Comparison of ENCODE assay signal across 13 cellular contexts in genomic region chr4:174383783-174384182, GRCh38.
DNase-seq lines count a peak whose midpoint lies in the region; ATAC-seq, FAIRE-seq and TF ChIP-seq lines count a peak whose summit lies in the region.
"Had no signal": no experiment of that assay in that cellular context is flagged by ENCODE, and none has a peak within 500 bp of the region (broad histone marks: within the 10 kb centered on the region; RNA-seq: fewer than 3 reads in every experiment).

No MANE protein-coding gene starts in this region.

- DNase-seq in H1 (ENCODE audit: low read depth in 1 of 2, low spot score in 2 of 2) (no peak), mesothelial cell of epicardium (ENCODE audit: low spot score in 2 of 2, unreplicated experiment in 2 of 2) (no peak), NCI-H2227 (lab: John Stamatoyannopoulos, UW; ENCODE audit: unreplicated experiment) (no peak), germinal center (ENCODE audit: low spot score) (no peak)
- no peak for DNase-seq in stimulated activated naive CD8-positive, alpha-beta T cell treated with anti-CD3 and anti-CD28 coated beads, Interleukin-15, amount 100 ng/mL, for 72 hours
- DNase-seq: CD8-positive, alpha-beta memory T cell had no signal

- no peaks in the 10 kb centered on the region for H3K23me2 ChIP-seq in H1 (ENCODE audit: low read depth, low read length)

- no peak for ATAC-seq in stimulated activated naive CD8-positive, alpha-beta T cell treated with anti-CD3 and anti-CD28 coated beads, Interleukin-15, amount 100 ng/mL, for 72 hours
- ATAC-seq: GM12878, HCT116 had no signal

- H3K4me3 ChIP-seq in HUES48 (ENCODE audit: low read depth, low read length) (no peak overlapping the region), H1 (ENCODE audit: extremely low read depth in 1 of 4, insufficient read depth in 2 of 4, low read depth in 3 of 4, low read length in 4 of 4) (no peak overlapping the region)
- H3K4me3 ChIP-seq: BLaER1, GM12878 had no signal

- CTCF ChIA-PET in H1 (lab: Charles Lee; ENCODE audit: partially characterized antibody): no interaction called here

- H2BK5ac ChIP-seq in H1 (ENCODE audit: low read depth, low read length): no peak overlapping the region

- H3K9me3 Mint-ChIP-seq in mesothelial cell of epicardium: no peaks in the 10 kb centered on the region
- no peaks in the 10 kb centered on the region for H3K9me3 Mint-ChIP-seq in stimulated activated naive CD8-positive, alpha-beta T cell treated with anti-CD3 and anti-CD28 coated beads, Interleukin-15, amount 100 ng/mL, for 72 hours
- H3K9me3 Mint-ChIP-seq: CD8-positive, alpha-beta memory T cell had no signal

- no peaks in the 10 kb centered on the region for H4K20me1 ChIP-seq in H1 (replicated peaks in 1 of 2; ENCODE audit: control insufficient read depth in 1 of 2, insufficient read depth in 2 of 2, low read length in 2 of 2)
- H4K20me1 ChIP-seq: BLaER1 had no signal

- no peak overlapping the region for H4K91ac ChIP-seq in H1 (replicated peaks; ENCODE audit: insufficient read length, low read length)

- no peak overlapping the region for H3K56ac ChIP-seq in H1 (replicated peaks; ENCODE audit: insufficient read length, low read depth, low read length)

- WGBS in H1 (ENCODE audit: extremely low coverage in 1 of 2, insufficient coverage in 1 of 2, insufficient read length in 1 of 2, insufficient replicate concordance in 2 of 2, low coverage in 1 of 2, low lambda C conversion rate in 2 of 2, missing lambda C conversion rate in 1 of 2), 2 experiments: 87% methylated on average over 3 of the region's 6 CpGs; no CpG with 5 or more reads in 1 of the 2 experiments

- H3K18ac ChIP-seq in H1 (ENCODE audit: extremely low read depth, low read length): no peak overlapping the region

- H2BK120ac ChIP-seq in H1 (replicated peaks; ENCODE audit: low read depth, low read length): peak overlapping the region; percentile 72

- H3K4me1 Mint-ChIP-seq in mesothelial cell of epicardium: peaks cover 38% of the 10 kb centered on the region
- no peaks in the 10 kb centered on the region for H3K4me1 Mint-ChIP-seq in stimulated activated naive CD8-positive, alpha-beta T cell treated with anti-CD3 and anti-CD28 coated beads, Interleukin-15, amount 100 ng/mL, for 72 hours
- H3K4me1 Mint-ChIP-seq: CD8-positive, alpha-beta memory T cell; IgD-negative memory B cell had no signal

- no peak for TF ChIP-seq RAD21 in H1 (IDR thresholded peaks at IDR 0.05 in 1 of 2, conservative IDR thresholded peaks at IDR 0.05 in 1 of 2; ENCODE audit: low read depth in 2 of 2, low read length in 2 of 2)

- H2AFZ ChIP-seq in H1 (ENCODE audit: low read length): no peak overlapping the region

- no peak for TF ChIP-seq EP300 in H1 (IDR thresholded peaks at IDR 0.05; ENCODE audit: borderline replicate concordance in 1 of 2, low read depth in 2 of 2, low read length in 2 of 2)

- peak overlapping the region; percentile 39 for H3K27ac Mint-ChIP-seq in mesothelial cell of epicardium
- no peak overlapping the region for H3K27ac Mint-ChIP-seq in stimulated activated naive CD8-positive, alpha-beta T cell treated with anti-CD3 and anti-CD28 coated beads, Interleukin-15, amount 100 ng/mL, for 72 hours
- H3K27ac Mint-ChIP-seq: CD8-positive, alpha-beta memory T cell; IgD-negative memory B cell had no signal

- H3K14ac ChIP-seq in H1 (ENCODE audit: insufficient read length): no peak overlapping the region

- H3K27ac ChIP-seq in HUES48 (ENCODE audit: low read depth, low read length): peak overlapping the region; percentile 42
- no peak overlapping the region for H3K27ac ChIP-seq in H1 (ENCODE audit: low read depth, low read length)
- H3K27ac ChIP-seq: BLaER1 had no signal

- H3K36me3 ChIP-seq in HUES48 (ENCODE audit: control insufficient read depth, insufficient read depth, low read length): no peaks in the 10 kb centered on the region
- H3K36me3 ChIP-seq in H1 (ENCODE audit: control insufficient read depth in 2 of 4, insufficient read depth in 4 of 4, low read length in 3 of 4): no peaks in the 10 kb centered on the region
- H3K36me3 ChIP-seq: BLaER1 had no signal

- H3K4ac ChIP-seq in H1 (replicated peaks; ENCODE audit: insufficient read length, low read depth, low read length): no peak overlapping the region

- no peak overlapping the region for H2BK12ac ChIP-seq in H1 (ENCODE audit: low read depth, low read length)

- H3K27me3 Mint-ChIP-seq in mesothelial cell of epicardium (ENCODE audit: low read depth): no peaks in the 10 kb centered on the region
- H3K27me3 Mint-ChIP-seq in stimulated activated naive CD8-positive, alpha-beta T cell treated with anti-CD3 and anti-CD28 coated beads, Interleukin-15, amount 100 ng/mL, for 72 hours: no peaks in the 10 kb centered on the region
- H3K27me3 Mint-ChIP-seq: IgD-negative memory B cell had no signal

- no peak overlapping the region for H2AK5ac ChIP-seq in H1 (ENCODE audit: low read depth, low read length)

- H3K9ac ChIP-seq in HUES48 (ENCODE audit: low read depth, low read length) (no peak overlapping the region), H1 (replicated peaks in 1 of 4; ENCODE audit: extremely low read depth in 1 of 4, low read depth in 3 of 4, low read length in 3 of 4) (no peak overlapping the region)
- H3K9ac ChIP-seq: BLaER1 had no signal

- H3K4me2 ChIP-seq in H1 (ENCODE audit: insufficient read depth in 1 of 2, low read depth in 2 of 2, low read length in 2 of 2): no peak overlapping the region
- H3K4me2 ChIP-seq: BLaER1 had no signal

- FAIRE-seq in H1 (lab: Jason Lieb, UNC): no peak
- FAIRE-seq: GM12878, GM18507, H54 had no signal

- H3K9me3 ChIP-seq in HUES48 (ENCODE audit: control insufficient read depth, insufficient read depth, low read length): no peaks in the 10 kb centered on the region
- no peaks in the 10 kb centered on the region; a peak in 1 of 4 replicates for H3K9me3 ChIP-seq in H1 (ENCODE audit: insufficient read depth in 2 of 2, low read depth in 1 of 2, low read length in 1 of 2)
- H3K9me3 ChIP-seq: BLaER1 had no signal

- no peaks in the 10 kb centered on the region for H3K79me2 ChIP-seq in H1 (ENCODE audit: control insufficient read depth in 1 of 2, insufficient read depth in 2 of 2, low read length in 2 of 2)

- no peak overlapping the region for H2BK20ac ChIP-seq in H1 (ENCODE audit: low read length)

- TF ChIP-seq CTCF in H1 (IDR thresholded peaks at IDR 0.05; ENCODE audit: control extremely low read depth in 1 of 3, insufficient read depth in 1 of 3, low read depth in 1 of 3, low read length in 3 of 3) (no peak), mesothelial cell of epicardium (IDR thresholded peaks at IDR 0.05; ENCODE audit: unreplicated experiment) (no peak)

- peaks cover 29% of the 10 kb centered on the region for H3K4me1 ChIP-seq in HUES48 (ENCODE audit: control insufficient read depth, insufficient read depth, low read length)
- H3K4me1 ChIP-seq in H1 (replicated peaks in 1 of 4; ENCODE audit: control insufficient read depth in 3 of 4, insufficient read depth in 4 of 4, low read length in 3 of 4): peaks cover 0 to 17% (median 5%) of the 10 kb centered on the region in 4 experiments; a peak in 5 of 7 replicates

- no peaks in the 10 kb centered on the region for H3K79me1 ChIP-seq in H1 (ENCODE audit: low read depth, low read length)

- H4K8ac ChIP-seq in H1 (ENCODE audit: extremely low read depth, insufficient read depth, low read length): no peak overlapping the region

- H3K4me3 Mint-ChIP-seq in mesothelial cell of epicardium: no peak overlapping the region
- no peak overlapping the region for H3K4me3 Mint-ChIP-seq in stimulated activated naive CD8-positive, alpha-beta T cell treated with anti-CD3 and anti-CD28 coated beads, Interleukin-15, amount 100 ng/mL, for 72 hours
- H3K4me3 Mint-ChIP-seq: CD8-positive, alpha-beta memory T cell; IgD-negative memory B cell had no signal

- H2BK15ac ChIP-seq in H1 (ENCODE audit: low read length): no peak overlapping the region

- H3K36me3 Mint-ChIP-seq in mesothelial cell of epicardium: no peaks in the 10 kb centered on the region
- H3K36me3 Mint-ChIP-seq: CD8-positive, alpha-beta memory T cell; IgD-negative memory B cell had no signal

- no peak overlapping the region for H3K23ac ChIP-seq in H1 (ENCODE audit: insufficient read length)

- TF ChIP-seq POLR2A in H1 (IDR thresholded peaks at IDR 0.05; ENCODE audit: control extremely low read depth in 1 of 2, low read depth in 2 of 2, low read length in 2 of 2): no peak

- H3K27me3 ChIP-seq in HUES48 (ENCODE audit: control insufficient read depth, insufficient read depth, low read length) (no peaks in the 10 kb centered on the region), H1 (replicated peaks in 1 of 4; ENCODE audit: control insufficient read depth in 3 of 4, extremely low read depth in 1 of 4, insufficient read depth in 3 of 4, low read length in 3 of 4) (no peaks in the 10 kb centered on the region)
- H3K27me3 ChIP-seq: BLaER1 had no signal

- no peak overlapping the region for H4K5ac ChIP-seq in H1 (ENCODE audit: insufficient read length, low read depth, low read length)

- POLR2A ChIA-PET in H1 (lab: Charles Lee; ENCODE audit: partially characterized antibody): no interaction called here

TF ChIP-seq in H1, 55 proteins besides CTCF, POLR2A, EP300 and RAD21:
- no peak for TF ChIP-seq POU5F1 (IDR thresholded peaks at IDR 0.05; ENCODE audit: low read depth, low read length)
- TF ChIP-seq CBX8 (IDR thresholded peaks at IDR 0.05; ENCODE audit: borderline replicate concordance, low read depth, low read length): no peak
